1 cellular context compared by ENCODE assay signal in genomic region chr22:21779444-21779843, GRCh38.
TF ChIP-seq lines count a peak whose summit lies in the region.

No MANE protein-coding gene starts in this region.

TF ChIP-seq in K562, 482 proteins besides CTCF, POLR2A, EP300 and RAD21:
- TF ChIP-seq RBM34 (IDR thresholded peaks at IDR 0.05; ENCODE audit: borderline replicate concordance, insufficient read depth, low read length) (no peak), SREBF2 (CRISPR knock-in tag; IDR thresholded peaks at IDR 0.05) (no peak), COPS2 (conservative IDR thresholded peaks at IDR 0.05) (no peak), TBL1XR1 (IDR thresholded peaks at IDR 0.05; ENCODE audit: low read length in 2 of 2) (peak in 1 of 2 experiments; percentile 32; a peak in 2 of 4 replicates), ZC3H11A (IDR thresholded peaks at IDR 0.05; ENCODE audit: low read depth, low read length) (0 out of 2 replicates have a peak, but pooled peaks have one; percentile 53), YBX1 (IDR thresholded peaks at IDR 0.05) (no peak), PRPF4 (IDR thresholded peaks at IDR 0.05; ENCODE audit: insufficient read depth, low read depth, low read length, poor library complexity, severe bottlenecking) (peak; percentile 31), TEAD2 (tag; IDR thresholded peaks at IDR 0.05) (peak; percentile 48; the same call in 1 of the 2 replicates), POLR2AphosphoS5 (IDR thresholded peaks at IDR 0.05; ENCODE audit: control insufficient read depth, insufficient read depth, low read depth, low read length) (no peak), JUNB (CRISPR knock-in tag; conservative IDR thresholded peaks at IDR 0.05) (no peak), ZNF830 (CRISPR knock-in tag; IDR thresholded peaks at IDR 0.05) (no peak), JUN (IDR thresholded peaks at IDR 0.05; ENCODE audit: borderline replicate concordance, low read depth, low read length) (no peak), JUN (CRISPR knock-in tag; IDR thresholded peaks at IDR 0.05; ENCODE audit: borderline replicate concordance) (no peak), XRCC3 (IDR thresholded peaks at IDR 0.05) (no peak), PCBP1 (IDR thresholded peaks at IDR 0.05; ENCODE audit: low read depth, low read length, poor library complexity, severe bottlenecking) (peak; percentile 20), POLR2AphosphoS2 (IDR thresholded peaks at IDR 0.05; ENCODE audit: low read length) (peak; percentile 68; the same call in 1 of the 2 replicates), GABPA (tag; conservative IDR thresholded peaks at IDR 0.05; ENCODE audit: low read depth) (0 out of 2 replicates have a peak, but pooled peaks have one; percentile 5), ZNF384 (IDR thresholded peaks at IDR 0.05; ENCODE audit: low read depth, low read length) (peak; percentile 29; the same call in 1 of the 2 replicates), GATA2 (CRISPR knock-in tag; IDR thresholded peaks at IDR 0.05) (no peak), GTF2B (IDR thresholded peaks at IDR 0.05; ENCODE audit: extremely low read depth, insufficient read length) (no peak)
- TF ChIP-seq, protein P1, sequence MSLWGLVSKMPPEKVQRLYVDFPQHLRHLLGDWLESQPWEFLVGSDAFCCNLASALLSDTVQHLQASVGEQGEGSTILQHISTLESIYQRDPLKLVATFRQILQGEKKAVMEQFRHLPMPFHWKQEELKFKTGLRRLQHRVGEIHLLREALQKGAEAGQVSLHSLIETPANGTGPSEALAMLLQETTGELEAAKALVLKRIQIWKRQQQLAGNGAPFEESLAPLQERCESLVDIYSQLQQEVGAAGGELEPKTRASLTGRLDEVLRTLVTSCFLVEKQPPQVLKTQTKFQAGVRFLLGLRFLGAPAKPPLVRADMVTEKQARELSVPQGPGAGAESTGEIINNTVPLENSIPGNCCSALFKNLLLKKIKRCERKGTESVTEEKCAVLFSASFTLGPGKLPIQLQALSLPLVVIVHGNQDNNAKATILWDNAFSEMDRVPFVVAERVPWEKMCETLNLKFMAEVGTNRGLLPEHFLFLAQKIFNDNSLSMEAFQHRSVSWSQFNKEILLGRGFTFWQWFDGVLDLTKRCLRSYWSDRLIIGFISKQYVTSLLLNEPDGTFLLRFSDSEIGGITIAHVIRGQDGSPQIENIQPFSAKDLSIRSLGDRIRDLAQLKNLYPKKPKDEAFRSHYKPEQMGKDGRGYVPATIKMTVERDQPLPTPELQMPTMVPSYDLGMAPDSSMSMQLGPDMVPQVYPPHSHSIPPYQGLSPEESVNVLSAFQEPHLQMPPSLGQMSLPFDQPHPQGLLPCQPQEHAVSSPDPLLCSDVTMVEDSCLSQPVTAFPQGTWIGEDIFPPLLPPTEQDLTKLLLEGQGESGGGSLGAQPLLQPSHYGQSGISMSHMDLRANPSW (CRISPR knock-in tag; IDR thresholded peaks at IDR 0.05), result no peak
- TF ChIP-seq, protein P2, sequence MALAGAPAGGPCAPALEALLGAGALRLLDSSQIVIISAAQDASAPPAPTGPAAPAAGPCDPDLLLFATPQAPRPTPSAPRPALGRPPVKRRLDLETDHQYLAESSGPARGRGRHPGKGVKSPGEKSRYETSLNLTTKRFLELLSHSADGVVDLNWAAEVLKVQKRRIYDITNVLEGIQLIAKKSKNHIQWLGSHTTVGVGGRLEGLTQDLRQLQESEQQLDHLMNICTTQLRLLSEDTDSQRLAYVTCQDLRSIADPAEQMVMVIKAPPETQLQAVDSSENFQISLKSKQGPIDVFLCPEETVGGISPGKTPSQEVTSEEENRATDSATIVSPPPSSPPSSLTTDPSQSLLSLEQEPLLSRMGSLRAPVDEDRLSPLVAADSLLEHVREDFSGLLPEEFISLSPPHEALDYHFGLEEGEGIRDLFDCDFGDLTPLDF (CRISPR knock-in tag; IDR thresholded peaks at IDR 0.05), result peak; percentile 3; the same call in 1 of the 2 replicates
- TF ChIP-seq, protein P3, sequence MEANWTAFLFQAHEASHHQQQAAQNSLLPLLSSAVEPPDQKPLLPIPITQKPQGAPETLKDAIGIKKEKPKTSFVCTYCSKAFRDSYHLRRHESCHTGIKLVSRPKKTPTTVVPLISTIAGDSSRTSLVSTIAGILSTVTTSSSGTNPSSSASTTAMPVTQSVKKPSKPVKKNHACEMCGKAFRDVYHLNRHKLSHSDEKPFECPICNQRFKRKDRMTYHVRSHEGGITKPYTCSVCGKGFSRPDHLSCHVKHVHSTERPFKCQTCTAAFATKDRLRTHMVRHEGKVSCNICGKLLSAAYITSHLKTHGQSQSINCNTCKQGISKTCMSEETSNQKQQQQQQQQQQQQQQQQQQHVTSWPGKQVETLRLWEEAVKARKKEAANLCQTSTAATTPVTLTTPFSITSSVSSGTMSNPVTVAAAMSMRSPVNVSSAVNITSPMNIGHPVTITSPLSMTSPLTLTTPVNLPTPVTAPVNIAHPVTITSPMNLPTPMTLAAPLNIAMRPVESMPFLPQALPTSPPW (CRISPR knock-in tag; IDR thresholded peaks at IDR 0.05), result peak; percentile 26; the same call in 1 of the 2 replicates
